In the genomic region with DNA sequence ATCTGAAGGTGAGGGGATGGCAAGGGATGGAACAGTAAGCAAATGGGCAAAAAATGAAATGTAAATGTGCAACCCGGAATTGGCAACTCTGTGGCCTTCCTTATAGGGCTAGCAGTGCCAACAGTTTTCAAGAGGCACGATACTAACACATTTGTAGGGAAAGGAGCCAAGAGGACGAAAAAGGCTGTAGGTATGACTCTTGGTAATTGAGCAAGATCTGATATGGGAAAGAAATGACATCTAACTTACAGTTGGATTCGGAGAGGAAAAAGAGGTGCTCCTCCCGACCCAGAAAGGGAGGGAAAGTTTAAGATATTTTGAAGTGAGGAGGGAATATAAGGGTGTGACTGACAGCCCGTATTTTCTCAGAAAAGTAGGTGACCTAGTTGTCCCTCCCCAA, we compare ENCODE assay signal across 24 cellular contexts. TPM values are rescaled to one million over a fixed set of nuclear protein-coding genes. Genes with fewer than 3 reads are reported as not detected.
DNase-seq lines count a peak whose midpoint lies in the region; ATAC-seq, FAIRE-seq and TF ChIP-seq lines count a peak whose summit lies in the region.
"Had no signal": no experiment of that assay in that cellular context is flagged by ENCODE, and none has a peak within 500 bp of the region (broad histone marks: within the 10 kb centered on the region; RNA-seq: fewer than 3 reads in every experiment).

No MANE protein-coding gene starts in this region.

- H3K9me3 ChIP-seq in left ventricle myocardium inferior (replicated peaks) (no peaks in the 10 kb centered on the region), heart left ventricle (no peaks in the 10 kb centered on the region), T-helper 17 cell (ENCODE audit: control insufficient read depth, low read length, poor library complexity, severe bottlenecking) (no peaks in the 10 kb centered on the region), prostate gland (no peaks in the 10 kb centered on the region)
- H3K9me3 ChIP-seq: thoracic aorta had no signal

- ATAC-seq in heart left ventricle (no peak), T-helper 17 cell (no peak)
- no peak for ATAC-seq in stimulated activated effector memory CD8-positive, alpha-beta T cell treated with anti-CD3 and anti-CD28 coated beads, Interleukin-12 subunit alpha, Interleukin-12 subunit beta, amount 100 ng/mL, for 72 hours
- ATAC-seq: HCT116, left cardiac atrium had no signal

- H3K4me3 ChIP-seq in left ventricle myocardium inferior (no peak overlapping the region), heart left ventricle (no peak overlapping the region), epithelial cell of esophagus (ENCODE audit: low read length) (no peak overlapping the region), prostate gland (no peak overlapping the region)
- H3K4me3 ChIP-seq: neural progenitor cell, thoracic aorta had no signal

- peak overlapping the region; percentile 37 for H3K27ac ChIP-seq in left ventricle myocardium inferior (replicated peaks)
- H3K27ac ChIP-seq in heart left ventricle = peak overlapping the region in 5 of 12 donors; percentile 6 to 32 (median 15)
- no peak overlapping the region for H3K27ac ChIP-seq in prostate gland
- H3K27ac ChIP-seq: neural progenitor cell, thoracic aorta had no signal

- H3K4me1 Mint-ChIP-seq in T-helper 17 cell = peaks cover 26% of the 10 kb centered on the region
- H3K4me1 Mint-ChIP-seq in stimulated activated effector memory CD8-positive, alpha-beta T cell treated with anti-CD3 and anti-CD28 coated beads, Interleukin-12 subunit alpha, Interleukin-12 subunit beta, amount 100 ng/mL, for 72 hours = peaks cover 29% of the 10 kb centered on the region

- H3K4me1 ChIP-seq in left ventricle myocardium inferior (peaks cover 38% of the 10 kb centered on the region), heart left ventricle (peaks cover 0 to 23% (median 5%) of the 10 kb centered on the region in 12 donors), prostate gland (replicated peaks) (no peaks in the 10 kb centered on the region)

- H3K27me3 Mint-ChIP-seq in T-helper 17 cell = no peaks in the 10 kb centered on the region
- H3K27me3 Mint-ChIP-seq: activated CD4-positive, alpha-beta T cell treated with anti-CD3 and anti-CD28 coated beads, Interleukin-2, amount 10 ng/mL, durations not matched to agents 24 days and 14 days; activated naive CD4-positive, alpha-beta T cell treated with anti-CD3 and anti-CD28 coated beads, Interleukin-2, amount 50 U/mL, for 24 hours had no signal

- intact Hi-C loops in left ventricle myocardium inferior (cut with micrococcal nuclease) (no loop called here), heart left ventricle (cut with DNase I) (loop anchor here in 2 of 10 donors (2.0 to 10.0 kb wide), 2 partner anchors 94 to 510 kb away; no protein-coding TSS in a partner anchor), prostate gland (cut with DNase I) (no loop called here)

- no peak for TF ChIP-seq CTCF in left ventricle myocardium inferior (IDR thresholded peaks at IDR 0.05; ENCODE audit: borderline replicate concordance)
- no peak for TF ChIP-seq CTCF in heart left ventricle (IDR thresholded peaks at IDR 0.05)
- TF ChIP-seq CTCF in epithelial cell of esophagus (IDR thresholded peaks at IDR 0.05; ENCODE audit: insufficient read depth, low read depth, low read length, missing control alignments) = no peak
- TF ChIP-seq CTCF in prostate gland (IDR thresholded peaks at IDR 0.05) = no peak

- peak overlapping the region; percentile 100 for H3K27ac Mint-ChIP-seq in T-helper 17 cell
- H3K27ac Mint-ChIP-seq in stimulated activated effector memory CD8-positive, alpha-beta T cell treated with anti-CD3 and anti-CD28 coated beads, Interleukin-12 subunit alpha, Interleukin-12 subunit beta, amount 100 ng/mL, for 72 hours = peak overlapping the region; percentile 67
- H3K27ac Mint-ChIP-seq: activated CD4-positive, alpha-beta T cell treated with anti-CD3 and anti-CD28 coated beads, Interleukin-2, amount 10 ng/mL, durations not matched to agents 24 days and 14 days; activated naive CD4-positive, alpha-beta T cell treated with anti-CD3 and anti-CD28 coated beads, Interleukin-2, amount 50 U/mL, for 24 hours; endodermal cell; neural progenitor cell had no signal

- WGBS in heart left ventricle, 4 donors = 44 to 47% (median 46%) methylated on average over 6 of the region's 6 CpGs
- 28% methylated on average over 6 of the region's 6 CpGs for WGBS in prostate gland

- H3K27me3 ChIP-seq in left ventricle myocardium inferior (ENCODE audit: low read depth) (no peaks in the 10 kb centered on the region), heart left ventricle (no peaks in the 10 kb centered on the region), prostate gland (replicated peaks; ENCODE audit: insufficient read depth) (no peaks in the 10 kb centered on the region)
- H3K27me3 ChIP-seq: neural progenitor cell had no signal

- H3K4me3 Mint-ChIP-seq in T-helper 17 cell = peak overlapping the region; percentile 4
- peak overlapping the region; percentile 81 for H3K4me3 Mint-ChIP-seq in stimulated activated effector memory CD8-positive, alpha-beta T cell treated with anti-CD3 and anti-CD28 coated beads, Interleukin-12 subunit alpha, Interleukin-12 subunit beta, amount 100 ng/mL, for 72 hours
- H3K4me3 Mint-ChIP-seq: activated naive CD4-positive, alpha-beta T cell treated with anti-CD3 and anti-CD28 coated beads, Interleukin-2, amount 50 U/mL, for 24 hours; endodermal cell had no signal

- no peak for TF ChIP-seq POLR2A in heart left ventricle (IDR thresholded peaks at IDR 0.05)
- no peak for TF ChIP-seq POLR2A in prostate gland (IDR thresholded peaks at IDR 0.05)

- H3K36me3 ChIP-seq in left ventricle myocardium inferior = no peaks in the 10 kb centered on the region
- no peaks in the 10 kb centered on the region for H3K36me3 ChIP-seq in heart left ventricle
- no peaks in the 10 kb centered on the region for H3K36me3 ChIP-seq in prostate gland
- H3K36me3 ChIP-seq: neural progenitor cell, thoracic aorta had no signal

- H3K36me3 Mint-ChIP-seq in T-helper 17 cell (ENCODE audit: low read depth) = no peaks in the 10 kb centered on the region
- peaks cover 30% of the 10 kb centered on the region for H3K36me3 Mint-ChIP-seq in stimulated activated effector memory CD8-positive, alpha-beta T cell treated with anti-CD3 and anti-CD28 coated beads, Interleukin-12 subunit alpha, Interleukin-12 subunit beta, amount 100 ng/mL, for 72 hours

- no peaks in the 10 kb centered on the region for H3K9me3 Mint-ChIP-seq in stimulated activated effector memory CD8-positive, alpha-beta T cell treated with anti-CD3 and anti-CD28 coated beads, Interleukin-12 subunit alpha, Interleukin-12 subunit beta, amount 100 ng/mL, for 72 hours
- H3K9me3 Mint-ChIP-seq: activated CD4-positive, alpha-beta T cell treated with anti-CD3 and anti-CD28 coated beads, Interleukin-2, amount 10 ng/mL, durations not matched to agents 24 days and 14 days; activated naive CD4-positive, alpha-beta T cell treated with anti-CD3 and anti-CD28 coated beads, Interleukin-2, amount 50 U/mL, for 24 hours; neural progenitor cell had no signal

- no peak for FAIRE-seq in HTR-8/SVneo (lab: Jason Lieb, UNC)
- FAIRE-seq: colon, GM12891 had no signal

- DNase-seq in left ventricle myocardium inferior (no peak), heart left ventricle (no peak), T-helper 17 cell (no peak), epithelial cell of esophagus (ENCODE audit: low read depth) (peak; percentile 41), DMS114 treated with DMSO at 0.1 percent for 48 hours (lab: John Stamatoyannopoulos, UW; ENCODE audit: unreplicated experiment) (no peak), HTR-8/SVneo (ENCODE audit: insufficient read length, low spot score) (no peak), prostate gland (ENCODE audit: low spot score) (no peak)
- DNase-seq in stimulated activated effector memory CD8-positive, alpha-beta T cell treated with anti-CD3 and anti-CD28 coated beads, Interleukin-12 subunit alpha, Interleukin-12 subunit beta, amount 100 ng/mL, for 72 hours (ENCODE audit: low spot score in 2 of 2) = no peak
- DNase-seq: activated CD4-positive, alpha-beta T cell treated with anti-CD3 and anti-CD28 coated beads, Interleukin-2, amount 10 ng/mL, durations not matched to agents 24 days and 14 days; activated T-cell treated with anti-CD3 and anti-CD28 coated beads for 4 hours; DMS79; endodermal cell; Karpas-422; left cardiac atrium; midbrain; NCI-H187; NCI-H69; RPMI8226 had no signal

RNA-seq across cellular contexts. Expression of a gene that starts 2.1 kb away (rescaled TPM):
- total RNA-seq in left ventricle myocardium inferior = 58.5 TPM
- total RNA-seq in heart left ventricle = 10 to 100 TPM; 44.7 to 66.5 (median 54.7) TPM
- polyA plus RNA-seq in heart left ventricle = 10 to 100 TPM; 38.4 to 89.7 TPM
- total RNA-seq in T-helper 17 cell = 10 to 100 TPM; 50.8 to 79.2 TPM
- total RNA-seq in prostate gland = 10 to 100 TPM; 25.5 to 75.3 TPM

RNA-seq across cellular contexts. Expression of a gene that starts 34.4 kb away (rescaled TPM):
- total RNA-seq in left ventricle myocardium inferior (35.9 TPM), heart left ventricle (10 to 100 TPM; 21.7 to 42.2 (median 34.6) TPM), T-helper 17 cell (10 to 100 TPM; 25.6 to 36.9 TPM), prostate gland (10 to 100 TPM; 15.5 to 15.9 TPM)
- 10 to 100 TPM in 1 of 2 donors, 1 to 10 TPM in 1; 7.1 to 27.7 TPM for polyA plus RNA-seq in heart left ventricle
